1 cellular context compared by ENCODE assay signal in genomic region chr21:36320421-36321324, GRCh38.
TF ChIP-seq lines count a peak whose summit lies in the region.

No MANE protein-coding gene starts in this region.

TF ChIP-seq in GM12878, 131 proteins besides CTCF, POLR2A, EP300 and RAD21 (continued from another document):
- TF ChIP-seq KDM1A (IDR thresholded peaks at IDR 0.05; ENCODE audit: borderline replicate concordance) (no peak), TARDBP (IDR thresholded peaks at IDR 0.05; ENCODE audit: borderline replicate concordance) (no peak), SMAD1 (IDR thresholded peaks at IDR 0.05; ENCODE audit: low read depth, partially characterized antibody) (no peak), RELA (IDR thresholded peaks at IDR 0.05; ENCODE audit: borderline replicate concordance, partially characterized antibody) (no peak), PML (IDR thresholded peaks at IDR 0.05; ENCODE audit: low read length) (no peak), SUZ12 (IDR thresholded peaks at IDR 0.05; ENCODE audit: unreplicated experiment) (no peak), NBN (IDR thresholded peaks at IDR 0.05) (no peak), RUNX3 (IDR thresholded peaks at IDR 0.05; ENCODE audit: low read length) (no peak), HDAC6 (IDR thresholded peaks at IDR 0.05; ENCODE audit: unreplicated experiment) (no peak), HDGF (IDR thresholded peaks at IDR 0.05) (no peak), ZNF207 (IDR thresholded peaks at IDR 0.05; ENCODE audit: borderline replicate concordance) (no peak; the same call in 1 of the 2 replicates), NR2C1 (IDR thresholded peaks at IDR 0.05) (no peak), NFIC (IDR thresholded peaks at IDR 0.05; ENCODE audit: low read depth, low read length) (no peak), BACH1 (IDR thresholded peaks at IDR 0.05; ENCODE audit: borderline replicate concordance) (no peak), WRNIP1 (IDR thresholded peaks at IDR 0.05; ENCODE audit: borderline replicate concordance, low read depth, low read length) (no peak), ZNF274 (IDR thresholded peaks at IDR 0.05; ENCODE audit: insufficient read depth, insufficient read length) (no peak), NR2C2 (IDR thresholded peaks at IDR 0.05; ENCODE audit: borderline replicate concordance, control insufficient read depth, insufficient read length, low read depth) (no peak), CHD1 (IDR thresholded peaks at IDR 0.05; ENCODE audit: low read depth, low read length) (no peak), ZZZ3 (IDR thresholded peaks at IDR 0.05; ENCODE audit: control insufficient read depth, insufficient read length, low read depth) (no peak), PBX3 (IDR thresholded peaks at IDR 0.05; ENCODE audit: insufficient replicate concordance, low read depth, low read length) (no peak)
